ENCODE assay signal across 16 cellular contexts in the genomic region with DNA sequence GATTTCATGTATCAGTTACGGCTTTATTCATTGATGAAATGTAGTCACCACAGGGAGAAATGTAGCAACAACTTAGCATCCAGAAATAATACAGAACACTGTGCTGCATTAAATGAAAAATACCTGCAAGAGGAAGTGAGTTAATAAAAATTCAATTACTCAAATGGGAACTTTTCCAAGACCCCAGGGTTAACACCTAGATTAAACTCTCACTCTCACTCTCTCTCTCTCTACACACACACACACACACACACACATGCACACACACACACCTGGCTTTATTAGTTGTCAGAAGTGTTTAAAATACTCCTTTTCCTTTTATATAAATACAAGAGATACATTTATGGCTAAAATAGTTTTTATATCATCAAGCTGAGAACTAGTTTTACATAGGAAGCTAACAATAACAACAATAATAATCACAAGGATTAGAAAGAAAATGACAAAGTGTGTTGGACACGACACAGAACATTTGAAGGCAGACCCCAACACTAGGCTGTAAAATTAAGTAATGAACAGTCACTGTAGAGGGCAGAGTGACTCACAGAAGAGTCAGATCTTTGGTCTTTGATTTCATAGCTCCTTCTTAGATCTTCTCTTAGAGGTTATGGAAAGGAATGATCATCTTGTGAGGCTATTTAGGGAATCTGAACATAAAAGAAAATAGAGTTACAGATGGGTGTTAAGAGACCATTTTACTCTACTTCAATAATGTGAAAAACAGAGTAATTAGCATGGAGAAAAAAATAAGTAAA.
DNase-seq lines count a peak whose midpoint lies in the region; ATAC-seq and TF ChIP-seq lines count a peak whose summit lies in the region.
"Had no signal": no experiment of that assay in that cellular context is flagged by ENCODE, and none has a peak within 500 bp of the region (broad histone marks: within the 10 kb centered on the region; RNA-seq: fewer than 3 reads in every experiment).

No MANE protein-coding gene starts in this region.

- H3K4me2 ChIP-seq in SK-N-SH (no peak overlapping the region), hepatocyte (peak overlapping the region; percentile 32)

- no peaks in the 10 kb centered on the region for H3F3A ChIP-seq in SK-N-SH (replicated peaks; ENCODE audit: insufficient read depth)

- DNase-seq in SK-N-SH: no peak
- no peak for DNase-seq in WTC11 (ENCODE audit: low spot score)
- no peak for DNase-seq in hepatocyte (ENCODE audit: low spot score)
- peak; percentile 5 for DNase-seq in stromal cell of bone marrow (ENCODE audit: low read depth)
- DNase-seq in GF-D8 (lab: John Stamatoyannopoulos, UW): no peak
- no peak for DNase-seq in lower leg skin (ENCODE audit: low spot score in 2 of 2)
- DNase-seq: activated B cell treated with CpG ODN at 0.5 μM for 24 hours; activated CD8-positive, alpha-beta memory T cell treated with anti-CD3 and anti-CD28 coated beads, Interleukin-2, amount 50 U/mL, for 4 hours; CD8-positive, alpha-beta memory T cell; GOT3; NK-92 treated with Interleukin-12 subunit alpha and Interleukin-12 subunit beta, amount 100 ng/mL, for 24 hours had no signal

- no peak overlapping the region for H3K9ac ChIP-seq in SK-N-SH
- H3K9ac ChIP-seq: parathyroid adenoma had no signal

- WGBS in SK-N-SH (ENCODE audit: low lambda C conversion rate): 53% methylated on average over 2 of the region's 2 CpGs
- WGBS in hepatocyte (ENCODE audit: low lambda C conversion rate, missing lambda C conversion rate): 72% methylated on average over 2 of the region's 2 CpGs
- WGBS in lower leg skin, 2 donors: 66 to 68% methylated on average over 2 of the region's 2 CpGs

- H3K4me3 Mint-ChIP-seq in WTC11: peak overlapping the region; percentile 38; the same call in 1 of the 2 replicates
- H3K4me3 Mint-ChIP-seq: activated B cell treated with CpG ODN at 0.5 μM for 24 hours; activated naive CD4-positive, alpha-beta T cell treated with anti-CD3 and anti-CD28 coated beads, Interleukin-2, amount 50 U/mL, for 24 hours; CD8-positive, alpha-beta memory T cell had no signal

- no peak for TF ChIP-seq CTCF in SK-N-SH (IDR thresholded peaks at IDR 0.05)
- TF ChIP-seq CTCF in WTC11 (IDR thresholded peaks at IDR 0.05): no peak
- TF ChIP-seq CTCF in hepatocyte (IDR thresholded peaks at IDR 0.05; ENCODE audit: poor library complexity): no peak
- TF ChIP-seq CTCF in lower leg skin (IDR thresholded peaks at IDR 0.05): no peak

- H3K36me3 ChIP-seq in SK-N-SH (replicated peaks in 1 of 2; ENCODE audit: control insufficient read depth in 1 of 2, insufficient read depth in 2 of 2, low read length in 1 of 2) (no peaks in the 10 kb centered on the region), hepatocyte (replicated peaks; ENCODE audit: insufficient read depth, low read depth) (no peaks in the 10 kb centered on the region)

- H3K4me1 ChIP-seq in SK-N-SH (ENCODE audit: control insufficient read depth in 1 of 2, insufficient read depth in 2 of 2, low read depth in 1 of 2, low read length in 1 of 2) (peaks cover 3 to 12% of the 10 kb centered on the region in 2 experiments; a peak in 2 of 4 replicates), hepatocyte (ENCODE audit: insufficient read depth) (peaks cover 5% of the 10 kb centered on the region)
- H3K4me1 ChIP-seq: parathyroid adenoma had no signal

- POLR2A ChIA-PET in SK-N-SH (lab: Yijun Ruan, JAX): no interaction called here
- POLR2A ChIA-PET in WTC11 (lab: Charles Lee): no interaction called here

- no peak for TF ChIP-seq RAD21 in SK-N-SH (IDR thresholded peaks at IDR 0.05; ENCODE audit: low read length)

- intact Hi-C loops in lower leg skin (cut with DNase I; ENCODE audit: low total_unique reads): no loop called here

- no peaks in the 10 kb centered on the region for H3K9me3 Mint-ChIP-seq in WTC11
- H3K9me3 Mint-ChIP-seq: activated B cell treated with CpG ODN at 0.5 μM for 24 hours; activated naive CD4-positive, alpha-beta T cell treated with anti-CD3 and anti-CD28 coated beads, Interleukin-2, amount 50 U/mL, for 24 hours had no signal

- H3K27me3 ChIP-seq in SK-N-SH (ENCODE audit: insufficient read depth) (no peaks in the 10 kb centered on the region), hepatocyte (no peaks in the 10 kb centered on the region)

- H3K9me2 ChIP-seq in SK-N-SH (no peaks in the 10 kb centered on the region), hepatocyte (replicated peaks; ENCODE audit: insufficient read depth) (no peaks in the 10 kb centered on the region)

- H3K79me2 ChIP-seq in SK-N-SH (ENCODE audit: insufficient read depth) (no peaks in the 10 kb centered on the region), hepatocyte (no peaks in the 10 kb centered on the region)
- H3K79me2 ChIP-seq: parathyroid adenoma had no signal

- no peaks in the 10 kb centered on the region for H3K9me3 ChIP-seq in SK-N-SH
- H3K9me3 ChIP-seq in hepatocyte (ENCODE audit: low read depth): no peaks in the 10 kb centered on the region

- peak overlapping the region; percentile 90 for H3K27ac Mint-ChIP-seq in WTC11
- H3K27ac Mint-ChIP-seq: activated B cell treated with CpG ODN at 0.5 μM for 24 hours; activated naive CD4-positive, alpha-beta T cell treated with anti-CD3 and anti-CD28 coated beads, Interleukin-2, amount 50 U/mL, for 24 hours; CD8-positive, alpha-beta memory T cell had no signal

- H3K4me3 ChIP-seq in SK-N-SH (ENCODE audit: low read depth in 2 of 2, low read length in 1 of 2) (no peak overlapping the region), hepatocyte (no peak overlapping the region), lower leg skin (ENCODE audit: low read depth, poor library complexity, severe bottlenecking) (no peak overlapping the region)

- H3K27ac ChIP-seq in SK-N-SH (ENCODE audit: low read depth in 2 of 2, low read length in 1 of 2) (no peak overlapping the region), hepatocyte (no peak overlapping the region)
- H3K27ac ChIP-seq: epithelial cell of prostate, parathyroid adenoma had no signal

- no peaks in the 10 kb centered on the region for H3K36me3 Mint-ChIP-seq in WTC11
- H3K36me3 Mint-ChIP-seq: activated naive CD4-positive, alpha-beta T cell treated with anti-CD3 and anti-CD28 coated beads, Interleukin-2, amount 50 U/mL, for 24 hours; CD8-positive, alpha-beta memory T cell had no signal

- CTCF ChIA-PET in SK-N-SH (lab: Yijun Ruan, JAX) (interaction anchor here (1.0 kb wide), 1 partner anchor 235 kb away, joined by 3 read pairs; no protein-coding TSS in a partner anchor), WTC11 (lab: Charles Lee) (interaction anchor here (0.6 kb wide), 1 partner anchor 579 kb away, joined by 3 read pairs; no protein-coding TSS in a partner anchor)

- no peaks in the 10 kb centered on the region for H3K27me3 Mint-ChIP-seq in WTC11 (ENCODE audit: low read depth)
- H3K27me3 Mint-ChIP-seq: activated B cell treated with CpG ODN at 0.5 μM for 24 hours; activated naive CD4-positive, alpha-beta T cell treated with anti-CD3 and anti-CD28 coated beads, Interleukin-2, amount 50 U/mL, for 24 hours; CD8-positive, alpha-beta memory T cell had no signal

- no peak overlapping the region; the same call in 1 of the 2 replicates for H2AFZ ChIP-seq in SK-N-SH (ENCODE audit: low read depth)
- H2AFZ ChIP-seq in hepatocyte: peak overlapping the region; percentile 31
- H2AFZ ChIP-seq: parathyroid adenoma had no signal

- ATAC-seq in SK-N-SH treated with all-trans-retinoic acid at 6 μM for 48 hours (peak; percentile 66), WTC11 (peak; percentile 43), GM19455 (IDR thresholded peaks at IDR 0.05; ENCODE audit: unreplicated experiment) (no peak)

- H3K4me1 Mint-ChIP-seq in WTC11: peaks cover 64% of the 10 kb centered on the region
- H3K4me1 Mint-ChIP-seq: activated B cell treated with CpG ODN at 0.5 μM for 24 hours; CD8-positive, alpha-beta memory T cell had no signal

- no peak for TF ChIP-seq POLR2A in lower leg skin (IDR thresholded peaks at IDR 0.05)

- TF ChIP-seq EP300 in SK-N-SH (IDR thresholded peaks at IDR 0.05; ENCODE audit: borderline replicate concordance in 1 of 2, low read depth in 1 of 2, low read length in 1 of 2): no peak

- no peaks in the 10 kb centered on the region for H4K20me1 ChIP-seq in SK-N-SH (ENCODE audit: insufficient read depth)
- H4K20me1 ChIP-seq in hepatocyte (ENCODE audit: insufficient read depth, poor library complexity, severe bottlenecking): no peaks in the 10 kb centered on the region

TF ChIP-seq in SK-N-SH, 30 proteins besides CTCF, POLR2A, EP300 and RAD21:
- TF ChIP-seq MAX (IDR thresholded peaks at IDR 0.05; ENCODE audit: low read depth) (no peak), TCF12 (IDR thresholded peaks at IDR 0.05) (no peak), RCOR1 (IDR thresholded peaks at IDR 0.05; ENCODE audit: low read length) (no peak), RXRA (IDR thresholded peaks at IDR 0.05; ENCODE audit: borderline replicate concordance, low read depth) (no peak), MXI1 (IDR thresholded peaks at IDR 0.05; ENCODE audit: low read depth, low read length) (no peak), FOSL2 (IDR thresholded peaks at IDR 0.05; ENCODE audit: borderline replicate concordance, low read depth) (no peak)
TF ChIP-seq in SK-N-SH: peak in this region for 0.

TF ChIP-seq in WTC11, 78 proteins besides CTCF, POLR2A, EP300 and RAD21:
- TF ChIP-seq, protein P1, sequence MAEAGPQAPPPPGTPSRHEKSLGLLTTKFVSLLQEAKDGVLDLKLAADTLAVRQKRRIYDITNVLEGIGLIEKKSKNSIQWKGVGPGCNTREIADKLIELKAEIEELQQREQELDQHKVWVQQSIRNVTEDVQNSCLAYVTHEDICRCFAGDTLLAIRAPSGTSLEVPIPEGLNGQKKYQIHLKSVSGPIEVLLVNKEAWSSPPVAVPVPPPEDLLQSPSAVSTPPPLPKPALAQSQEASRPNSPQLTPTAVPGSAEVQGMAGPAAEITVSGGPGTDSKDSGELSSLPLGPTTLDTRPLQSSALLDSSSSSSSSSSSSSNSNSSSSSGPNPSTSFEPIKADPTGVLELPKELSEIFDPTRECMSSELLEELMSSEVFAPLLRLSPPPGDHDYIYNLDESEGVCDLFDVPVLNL (CRISPR knock-in tag; IDR thresholded peaks at IDR 0.05; ENCODE audit: borderline replicate concordance, low read depth): no peak
- TF ChIP-seq HMGA2 (CRISPR knock-in tag; IDR thresholded peaks at IDR 0.05) (no peak), ZNF416 (CRISPR knock-in tag; IDR thresholded peaks at IDR 0.05) (no peak)
